In genomic region chr6:2768125-2768524, GRCh38 we compare ENCODE assay signal across 10 cellular contexts. TPM values are rescaled to one million over a fixed set of nuclear protein-coding genes. Genes with fewer than 3 reads are reported as not detected.
DNase-seq lines count a peak whose midpoint lies in the region; ATAC-seq and TF ChIP-seq lines count a peak whose summit lies in the region.
"Had no signal": no experiment of that assay in that cellular context is flagged by ENCODE, and none has a peak within 500 bp of the region (broad histone marks: within the 10 kb centered on the region; RNA-seq: fewer than 3 reads in every experiment).

No MANE protein-coding gene starts in this region.

- no peak overlapping the region for H2AK5ac ChIP-seq in trophoblast cell (ENCODE audit: low read length)

- no peaks in the 10 kb centered on the region for H3K27me3 Mint-ChIP-seq in effector memory CD8-positive, alpha-beta T cell

- no peak overlapping the region for H4K91ac ChIP-seq in trophoblast cell (ENCODE audit: low read depth, low read length)

- H2BK5ac ChIP-seq in trophoblast cell (ENCODE audit: low read depth, low read length, poor library complexity) = no peak overlapping the region

- no TSS peak for BruUV-seq in OCI-LY7 (replicated peaks; lab: Mats Ljungman, UMichigan)

- peak overlapping the region; percentile 29 for H3K4ac ChIP-seq in trophoblast cell (ENCODE audit: low read depth, low read length)

- H2BK12ac ChIP-seq in trophoblast cell (ENCODE audit: low read length) = no peak overlapping the region

- ATAC-seq in effector memory CD8-positive, alpha-beta T cell (replicated peaks) = no peak
- ATAC-seq: mucosa of descending colon had no signal

- no peak overlapping the region for H3K27ac Mint-ChIP-seq in effector memory CD8-positive, alpha-beta T cell

- H3K9me3 Mint-ChIP-seq in effector memory CD8-positive, alpha-beta T cell = no peaks in the 10 kb centered on the region

- H3K27me3 ChIP-seq in trophoblast cell (ENCODE audit: insufficient read depth, low read length) = no peaks in the 10 kb centered on the region

- H4K20me1 ChIP-seq in OCI-LY7 (ENCODE audit: insufficient read depth, low read length) = peaks cover 43% of the 10 kb centered on the region

- TF ChIP-seq CTCF in GM12864 (IDR thresholded peaks at IDR 0.05; ENCODE audit: low read depth, low read length, missing control alignments) (no peak), OCI-LY7 (conservative IDR thresholded peaks at IDR 0.05; ENCODE audit: low read length) (no peak)

- no peaks in the 10 kb centered on the region for H3K9me2 ChIP-seq in OCI-LY7 (ENCODE audit: insufficient read depth, low read length)

- DNase-seq in GM12864 (ENCODE audit: low read depth) = no peak
- DNase-seq in OCI-LY7 (ENCODE audit: low spot score) = peak; percentile 8
- DNase-seq in effector memory CD8-positive, alpha-beta T cell = no peak
- DNase-seq in trophoblast cell = no peak
- no peak for DNase-seq in RPMI8226
- DNase-seq in activated CD8-positive, alpha-beta memory T cell treated with anti-CD3 and anti-CD28 coated beads, Interleukin-2, amount 50 U/mL, for 48 hours = no peak
- DNase-seq in NCI-H1105 treated with DMSO at 0.1 percent for 48 hours (lab: John Stamatoyannopoulos, UW) = no peak
- no peak for DNase-seq in stimulated activated naive CD4-positive, alpha-beta T cell treated with Interleukin-2 at 50 U/mL for 16 hours (lab: John Stamatoyannopoulos, UW)
- DNase-seq: mucosa of descending colon, NCI-H2029 treated with DMSO at 0.1 percent for 48 hours had no signal

- no peaks in the 10 kb centered on the region for H3K9me3 ChIP-seq in OCI-LY7 (ENCODE audit: low read length)
- no peaks in the 10 kb centered on the region for H3K9me3 ChIP-seq in trophoblast cell (ENCODE audit: insufficient read depth, low read depth, low read length)
- H3K9me3 ChIP-seq: mucosa of descending colon had no signal

- H2BK120ac ChIP-seq in trophoblast cell (ENCODE audit: insufficient read depth, low read length, poor library complexity) = no peak overlapping the region

- H3K4me1 ChIP-seq in OCI-LY7 (ENCODE audit: insufficient read depth, low read length, poor library complexity, severe bottlenecking) = peaks cover 26% of the 10 kb centered on the region
- H3K4me1 ChIP-seq in trophoblast cell (ENCODE audit: control insufficient read depth in 1 of 2, insufficient read depth in 2 of 2, low read length in 2 of 2) = peaks cover 7 to 8% of the 10 kb centered on the region in 2 experiments

- H3K9ac ChIP-seq in trophoblast cell (ENCODE audit: low read length) = no peak overlapping the region

- H3K18ac ChIP-seq in trophoblast cell (ENCODE audit: low read length) = no peak overlapping the region

- peaks cover 53% of the 10 kb centered on the region for H3K36me3 ChIP-seq in OCI-LY7 (ENCODE audit: insufficient read depth, low read length)
- peaks cover 4 to 8% of the 10 kb centered on the region in 2 experiments for H3K36me3 ChIP-seq in trophoblast cell (ENCODE audit: control insufficient read depth in 1 of 2, insufficient read depth in 2 of 2, low read length in 2 of 2)

- intact Hi-C loops in OCI-LY7 (cut with micrococcal nuclease; ENCODE audit: unreplicated experiment) = loop anchor here (5.0 to 10.0 kb wide), 4 partner anchors 144 to 1369 kb away; partner anchors contain the start of gene ECI2

- H3K27ac ChIP-seq in OCI-LY7 (ENCODE audit: low read depth, low read length, poor library complexity, severe bottlenecking) (no peak overlapping the region), trophoblast cell (ENCODE audit: low read depth, low read length) (no peak overlapping the region)

- H3K4me1 Mint-ChIP-seq in effector memory CD8-positive, alpha-beta T cell (ENCODE audit: low read depth in 2 of 2) = peaks cover 28 to 56% of the 10 kb centered on the region in 2 donors

- H3K4me3 ChIP-seq in GM12864 (ENCODE audit: low read depth, low read length) = peak overlapping the region; percentile 2
- peak overlapping the region; percentile 91 for H3K4me3 ChIP-seq in OCI-LY7 (ENCODE audit: low read depth, low read length, poor library complexity, severe bottlenecking)
- no peak overlapping the region for H3K4me3 ChIP-seq in trophoblast cell (ENCODE audit: low read depth, low read length)
- H3K4me3 ChIP-seq: mucosa of descending colon had no signal

- H3K79me1 ChIP-seq in trophoblast cell (ENCODE audit: low read length) = peaks cover 12% of the 10 kb centered on the region

- H3K4me2 ChIP-seq in OCI-LY7 (ENCODE audit: low read length) = peak overlapping the region; percentile 92
- no peak overlapping the region for H3K4me2 ChIP-seq in trophoblast cell (ENCODE audit: low read length)

- H4K12ac ChIP-seq in trophoblast cell (ENCODE audit: low read depth, low read length) = no peak overlapping the region

- WGBS in trophoblast cell (ENCODE audit: extremely low coverage, insufficient coverage, insufficient read length) = no CpG with 5 or more reads among the region's 5 CpGs

- H2AFZ ChIP-seq in OCI-LY7 (ENCODE audit: low read length) = no peak overlapping the region
- no peak overlapping the region for H2AFZ ChIP-seq in trophoblast cell (ENCODE audit: insufficient read depth, low read length, poor library complexity)

- peak overlapping the region; percentile 86 to 89 for H3K4me3 Mint-ChIP-seq in effector memory CD8-positive, alpha-beta T cell

- no peak overlapping the region for H4K8ac ChIP-seq in trophoblast cell (ENCODE audit: low read depth, low read length)

- H3K36me3 Mint-ChIP-seq in effector memory CD8-positive, alpha-beta T cell (ENCODE audit: insufficient read depth) = peaks cover 46% of the 10 kb centered on the region

- CTCF ChIA-PET in OCI-LY7 (lab: Charles Lee; ENCODE audit: unreplicated experiment) = interaction anchor here (0.8 kb wide), 1 partner anchor 22 kb away, joined by 3 read pairs; no protein-coding TSS in a partner anchor

- no peak overlapping the region for H3K23ac ChIP-seq in trophoblast cell (ENCODE audit: low read length)

- POLR2A ChIA-PET in OCI-LY7 (lab: Charles Lee) = interaction anchor here (0.6 to 2.3 kb wide), 9 partner anchors 9 to 395 kb away, joined by 3 to 11 read pairs (median 4); partner anchors contain the start of gene MYLK4

- H3K79me2 ChIP-seq in OCI-LY7 (ENCODE audit: insufficient read depth, low read depth, low read length) (peaks cover 72% of the 10 kb centered on the region), trophoblast cell (ENCODE audit: control insufficient read depth, insufficient read depth, low read length, poor library complexity) (peaks cover 16% of the 10 kb centered on the region)

- no peak overlapping the region for H3K14ac ChIP-seq in trophoblast cell (ENCODE audit: low read length)

RNA-seq across cellular contexts. Expression of gene WRNIP1, which starts 2.9 kb away (rescaled TPM):
- total RNA-seq in OCI-LY7 (2014; rRNA removed; shearing (Covaris generic)) = 38.1 and 54.2 TPM in 2 replicates
- total RNA-seq in OCI-LY7 (2022) = 40.0 and 43.8 TPM in 2 replicates
- 27.7 and 28.1 TPM in 2 replicates for polyA plus RNA-seq in trophoblast cell (2013)

RNA-seq across cellular contexts. Expression of gene MYLK4, which starts 17.4 kb away (rescaled TPM):
- 0.13 and 0.16 TPM in 2 replicates for total RNA-seq in OCI-LY7 (2014; rRNA removed; shearing (Covaris generic))
- total RNA-seq in OCI-LY7 (2022) = 0.24 and 0.36 TPM in 2 replicates
- polyA plus RNA-seq in trophoblast cell (2013) = 0.27 and 0.28 TPM in 2 replicates
